1 cellular context compared by ENCODE assay signal in the genomic region with DNA sequence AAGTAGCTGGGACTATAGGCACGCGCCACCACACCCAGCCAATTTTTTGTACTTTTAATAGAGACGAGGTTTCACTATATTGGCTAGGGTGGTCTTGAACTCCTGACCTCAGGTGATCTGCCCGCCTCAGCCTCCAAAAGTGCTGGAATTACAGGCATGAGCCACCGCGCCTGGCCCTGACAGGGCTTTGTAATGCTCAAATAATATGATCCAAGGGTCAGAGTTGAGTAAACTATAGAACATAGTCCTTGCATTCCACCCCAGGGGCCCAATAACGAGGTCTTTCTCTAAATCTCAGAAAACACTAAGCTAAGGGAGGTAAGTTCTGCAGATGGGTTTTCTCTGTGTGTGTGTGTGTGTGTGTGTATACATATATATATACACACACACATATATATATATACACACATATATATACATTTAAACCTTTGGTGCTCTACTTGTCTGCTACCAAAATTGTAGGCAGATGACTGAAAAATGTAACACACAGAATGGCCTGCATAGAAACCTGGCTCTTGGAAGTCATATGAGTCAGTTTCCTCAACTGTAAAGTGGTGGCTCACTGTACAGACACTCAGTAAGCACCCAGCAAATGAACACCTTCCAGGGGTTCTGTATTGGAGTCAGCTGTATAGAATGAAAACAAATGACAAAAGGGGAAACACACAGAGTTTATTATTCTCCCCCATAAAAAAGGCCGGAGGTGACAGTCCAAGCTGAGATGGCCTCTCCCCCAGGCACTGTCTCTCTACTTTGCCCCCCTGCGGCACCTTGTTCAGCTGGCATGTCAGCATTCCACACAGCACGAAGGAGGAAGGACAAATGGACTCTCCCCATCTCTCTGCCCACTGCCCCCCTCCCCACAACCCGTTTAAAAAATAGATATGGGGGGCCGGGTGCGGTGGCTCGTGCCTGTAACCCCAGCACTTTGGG.
TF ChIP-seq lines count a peak whose summit lies in the region.

No MANE protein-coding gene starts in this region.

TF ChIP-seq in HepG2, 621 proteins besides CTCF, POLR2A, EP300 and RAD21 (continued from another document and continues in another):
- TF ChIP-seq, protein P1, sequence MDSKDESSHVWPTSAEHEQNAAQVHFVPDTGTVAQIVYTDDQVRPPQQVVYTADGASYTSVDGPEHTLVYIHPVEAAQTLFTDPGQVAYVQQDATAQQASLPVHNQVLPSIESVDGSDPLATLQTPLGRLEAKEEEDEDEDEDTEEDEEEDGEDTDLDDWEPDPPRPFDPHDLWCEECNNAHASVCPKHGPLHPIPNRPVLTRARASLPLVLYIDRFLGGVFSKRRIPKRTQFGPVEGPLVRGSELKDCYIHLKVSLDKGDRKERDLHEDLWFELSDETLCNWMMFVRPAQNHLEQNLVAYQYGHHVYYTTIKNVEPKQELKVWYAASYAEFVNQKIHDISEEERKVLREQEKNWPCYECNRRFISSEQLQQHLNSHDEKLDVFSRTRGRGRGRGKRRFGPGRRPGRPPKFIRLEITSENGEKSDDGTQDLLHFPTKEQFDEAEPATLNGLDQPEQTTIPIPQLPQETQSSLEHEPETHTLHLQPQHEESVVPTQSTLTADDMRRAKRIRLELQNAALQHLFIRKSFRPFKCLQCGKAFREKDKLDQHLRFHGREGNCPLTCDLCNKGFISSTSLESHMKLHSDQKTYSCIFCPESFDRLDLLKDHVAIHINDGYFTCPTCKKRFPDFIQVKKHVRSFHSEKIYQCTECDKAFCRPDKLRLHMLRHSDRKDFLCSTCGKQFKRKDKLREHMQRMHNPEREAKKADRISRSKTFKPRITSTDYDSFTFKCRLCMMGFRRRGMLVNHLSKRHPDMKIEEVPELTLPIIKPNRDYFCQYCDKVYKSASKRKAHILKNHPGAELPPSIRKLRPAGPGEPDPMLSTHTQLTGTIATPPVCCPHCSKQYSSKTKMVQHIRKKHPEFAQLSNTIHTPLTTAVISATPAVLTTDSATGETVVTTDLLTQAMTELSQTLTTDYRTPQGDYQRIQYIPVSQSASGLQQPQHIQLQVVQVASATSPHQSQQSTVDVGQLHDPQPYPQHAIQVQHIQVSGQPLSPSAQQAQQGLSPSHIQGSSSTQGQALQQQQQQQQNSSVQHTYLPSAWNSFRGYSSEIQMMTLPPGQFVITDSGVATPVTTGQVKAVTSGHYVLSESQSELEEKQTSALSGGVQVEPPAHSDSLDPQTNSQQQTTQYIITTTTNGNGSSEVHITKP (CRISPR knock-in tag; IDR thresholded peaks at IDR 0.05; ENCODE audit: low read depth), result no peak; the same call in 1 of the 2 replicates
- TF ChIP-seq ZNF572 (CRISPR knock-in tag; IDR thresholded peaks at IDR 0.05) (no peak), KLF12 (CRISPR knock-in tag; IDR thresholded peaks at IDR 0.05; ENCODE audit: borderline replicate concordance) (no peak), ARHGAP35 (CRISPR knock-in tag; IDR thresholded peaks at IDR 0.05; ENCODE audit: borderline replicate concordance) (no peak), SETDB1 (CRISPR knock-in tag; IDR thresholded peaks at IDR 0.05; ENCODE audit: borderline replicate concordance) (no peak), NONO (IDR thresholded peaks at IDR 0.05) (no peak), NONO (CRISPR knock-in tag; conservative IDR thresholded peaks at IDR 0.05) (peak; percentile 57), ZNF713 (CRISPR knock-in tag; IDR thresholded peaks at IDR 0.05) (no peak), ZFP1 (CRISPR knock-in tag; IDR thresholded peaks at IDR 0.05) (0 out of 2 replicates have a peak, but pooled peaks have one; percentile 37), HNRNPUL1 (IDR thresholded peaks at IDR 0.05; ENCODE audit: low read depth, low read length) (no peak)
- TF ChIP-seq, protein P2, sequence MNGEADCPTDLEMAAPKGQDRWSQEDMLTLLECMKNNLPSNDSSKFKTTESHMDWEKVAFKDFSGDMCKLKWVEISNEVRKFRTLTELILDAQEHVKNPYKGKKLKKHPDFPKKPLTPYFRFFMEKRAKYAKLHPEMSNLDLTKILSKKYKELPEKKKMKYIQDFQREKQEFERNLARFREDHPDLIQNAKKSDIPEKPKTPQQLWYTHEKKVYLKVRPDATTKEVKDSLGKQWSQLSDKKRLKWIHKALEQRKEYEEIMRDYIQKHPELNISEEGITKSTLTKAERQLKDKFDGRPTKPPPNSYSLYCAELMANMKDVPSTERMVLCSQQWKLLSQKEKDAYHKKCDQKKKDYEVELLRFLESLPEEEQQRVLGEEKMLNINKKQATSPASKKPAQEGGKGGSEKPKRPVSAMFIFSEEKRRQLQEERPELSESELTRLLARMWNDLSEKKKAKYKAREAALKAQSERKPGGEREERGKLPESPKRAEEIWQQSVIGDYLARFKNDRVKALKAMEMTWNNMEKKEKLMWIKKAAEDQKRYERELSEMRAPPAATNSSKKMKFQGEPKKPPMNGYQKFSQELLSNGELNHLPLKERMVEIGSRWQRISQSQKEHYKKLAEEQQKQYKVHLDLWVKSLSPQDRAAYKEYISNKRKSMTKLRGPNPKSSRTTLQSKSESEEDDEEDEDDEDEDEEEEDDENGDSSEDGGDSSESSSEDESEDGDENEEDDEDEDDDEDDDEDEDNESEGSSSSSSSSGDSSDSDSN (CRISPR knock-in tag; IDR thresholded peaks at IDR 0.05), result peak; percentile 36; the same call in 1 of the 2 replicates
- TF ChIP-seq, protein P3, sequence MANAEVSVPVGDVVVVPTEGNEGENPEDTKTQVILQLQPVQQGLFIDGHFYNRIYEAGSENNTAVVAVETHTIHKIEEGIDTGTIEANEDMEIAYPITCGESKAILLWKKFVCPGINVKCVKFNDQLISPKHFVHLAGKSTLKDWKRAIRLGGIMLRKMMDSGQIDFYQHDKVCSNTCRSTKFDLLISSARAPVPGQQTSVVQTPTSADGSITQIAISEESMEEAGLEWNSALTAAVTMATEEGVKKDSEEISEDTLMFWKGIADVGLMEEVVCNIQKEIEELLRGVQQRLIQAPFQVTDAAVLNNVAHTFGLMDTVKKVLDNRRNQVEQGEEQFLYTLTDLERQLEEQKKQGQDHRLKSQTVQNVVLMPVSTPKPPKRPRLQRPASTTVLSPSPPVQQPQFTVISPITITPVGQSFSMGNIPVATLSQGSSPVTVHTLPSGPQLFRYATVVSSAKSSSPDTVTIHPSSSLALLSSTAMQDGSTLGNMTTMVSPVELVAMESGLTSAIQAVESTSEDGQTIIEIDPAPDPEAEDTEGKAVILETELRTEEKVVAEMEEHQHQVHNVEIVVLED (CRISPR knock-in tag; IDR thresholded peaks at IDR 0.05; ENCODE audit: borderline replicate concordance), result no peak
- TF ChIP-seq, protein P4, sequence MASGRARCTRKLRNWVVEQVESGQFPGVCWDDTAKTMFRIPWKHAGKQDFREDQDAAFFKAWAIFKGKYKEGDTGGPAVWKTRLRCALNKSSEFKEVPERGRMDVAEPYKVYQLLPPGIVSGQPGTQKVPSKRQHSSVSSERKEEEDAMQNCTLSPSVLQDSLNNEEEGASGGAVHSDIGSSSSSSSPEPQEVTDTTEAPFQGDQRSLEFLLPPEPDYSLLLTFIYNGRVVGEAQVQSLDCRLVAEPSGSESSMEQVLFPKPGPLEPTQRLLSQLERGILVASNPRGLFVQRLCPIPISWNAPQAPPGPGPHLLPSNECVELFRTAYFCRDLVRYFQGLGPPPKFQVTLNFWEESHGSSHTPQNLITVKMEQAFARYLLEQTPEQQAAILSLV (CRISPR knock-in tag; IDR thresholded peaks at IDR 0.05; ENCODE audit: borderline replicate concordance), result no peak
- TF ChIP-seq, protein P5, sequence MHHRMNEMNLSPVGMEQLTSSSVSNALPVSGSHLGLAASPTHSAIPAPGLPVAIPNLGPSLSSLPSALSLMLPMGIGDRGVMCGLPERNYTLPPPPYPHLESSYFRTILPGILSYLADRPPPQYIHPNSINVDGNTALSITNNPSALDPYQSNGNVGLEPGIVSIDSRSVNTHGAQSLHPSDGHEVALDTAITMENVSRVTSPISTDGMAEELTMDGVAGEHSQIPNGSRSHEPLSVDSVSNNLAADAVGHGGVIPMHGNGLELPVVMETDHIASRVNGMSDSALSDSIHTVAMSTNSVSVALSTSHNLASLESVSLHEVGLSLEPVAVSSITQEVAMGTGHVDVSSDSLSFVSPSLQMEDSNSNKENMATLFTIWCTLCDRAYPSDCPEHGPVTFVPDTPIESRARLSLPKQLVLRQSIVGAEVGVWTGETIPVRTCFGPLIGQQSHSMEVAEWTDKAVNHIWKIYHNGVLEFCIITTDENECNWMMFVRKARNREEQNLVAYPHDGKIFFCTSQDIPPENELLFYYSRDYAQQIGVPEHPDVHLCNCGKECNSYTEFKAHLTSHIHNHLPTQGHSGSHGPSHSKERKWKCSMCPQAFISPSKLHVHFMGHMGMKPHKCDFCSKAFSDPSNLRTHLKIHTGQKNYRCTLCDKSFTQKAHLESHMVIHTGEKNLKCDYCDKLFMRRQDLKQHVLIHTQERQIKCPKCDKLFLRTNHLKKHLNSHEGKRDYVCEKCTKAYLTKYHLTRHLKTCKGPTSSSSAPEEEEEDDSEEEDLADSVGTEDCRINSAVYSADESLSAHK (CRISPR knock-in tag; IDR thresholded peaks at IDR 0.05; ENCODE audit: borderline replicate concordance), result no peak
- TF ChIP-seq, protein P6, sequence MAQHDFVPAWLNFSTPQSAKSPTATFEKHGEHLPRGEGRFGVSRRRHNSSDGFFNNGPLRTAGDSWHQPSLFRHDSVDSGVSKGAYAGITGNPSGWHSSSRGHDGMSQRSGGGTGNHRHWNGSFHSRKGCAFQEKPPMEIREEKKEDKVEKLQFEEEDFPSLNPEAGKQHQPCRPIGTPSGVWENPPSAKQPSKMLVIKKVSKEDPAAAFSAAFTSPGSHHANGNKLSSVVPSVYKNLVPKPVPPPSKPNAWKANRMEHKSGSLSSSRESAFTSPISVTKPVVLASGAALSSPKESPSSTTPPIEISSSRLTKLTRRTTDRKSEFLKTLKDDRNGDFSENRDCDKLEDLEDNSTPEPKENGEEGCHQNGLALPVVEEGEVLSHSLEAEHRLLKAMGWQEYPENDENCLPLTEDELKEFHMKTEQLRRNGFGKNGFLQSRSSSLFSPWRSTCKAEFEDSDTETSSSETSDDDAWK (CRISPR knock-in tag; IDR thresholded peaks at IDR 0.05), result no peak
- TF ChIP-seq, protein P7, sequence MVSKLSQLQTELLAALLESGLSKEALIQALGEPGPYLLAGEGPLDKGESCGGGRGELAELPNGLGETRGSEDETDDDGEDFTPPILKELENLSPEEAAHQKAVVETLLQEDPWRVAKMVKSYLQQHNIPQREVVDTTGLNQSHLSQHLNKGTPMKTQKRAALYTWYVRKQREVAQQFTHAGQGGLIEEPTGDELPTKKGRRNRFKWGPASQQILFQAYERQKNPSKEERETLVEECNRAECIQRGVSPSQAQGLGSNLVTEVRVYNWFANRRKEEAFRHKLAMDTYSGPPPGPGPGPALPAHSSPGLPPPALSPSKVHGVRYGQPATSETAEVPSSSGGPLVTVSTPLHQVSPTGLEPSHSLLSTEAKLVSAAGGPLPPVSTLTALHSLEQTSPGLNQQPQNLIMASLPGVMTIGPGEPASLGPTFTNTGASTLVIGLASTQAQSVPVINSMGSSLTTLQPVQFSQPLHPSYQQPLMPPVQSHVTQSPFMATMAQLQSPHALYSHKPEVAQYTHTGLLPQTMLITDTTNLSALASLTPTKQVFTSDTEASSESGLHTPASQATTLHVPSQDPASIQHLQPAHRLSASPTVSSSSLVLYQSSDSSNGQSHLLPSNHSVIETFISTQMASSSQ (IDR thresholded peaks at IDR 0.05; ENCODE audit: low read depth), result no peak
- TF ChIP-seq, protein P7 (CRISPR knock-in tag; IDR thresholded peaks at IDR 0.05; ENCODE audit: borderline replicate concordance), result no peak
- TF ChIP-seq, protein P8, sequence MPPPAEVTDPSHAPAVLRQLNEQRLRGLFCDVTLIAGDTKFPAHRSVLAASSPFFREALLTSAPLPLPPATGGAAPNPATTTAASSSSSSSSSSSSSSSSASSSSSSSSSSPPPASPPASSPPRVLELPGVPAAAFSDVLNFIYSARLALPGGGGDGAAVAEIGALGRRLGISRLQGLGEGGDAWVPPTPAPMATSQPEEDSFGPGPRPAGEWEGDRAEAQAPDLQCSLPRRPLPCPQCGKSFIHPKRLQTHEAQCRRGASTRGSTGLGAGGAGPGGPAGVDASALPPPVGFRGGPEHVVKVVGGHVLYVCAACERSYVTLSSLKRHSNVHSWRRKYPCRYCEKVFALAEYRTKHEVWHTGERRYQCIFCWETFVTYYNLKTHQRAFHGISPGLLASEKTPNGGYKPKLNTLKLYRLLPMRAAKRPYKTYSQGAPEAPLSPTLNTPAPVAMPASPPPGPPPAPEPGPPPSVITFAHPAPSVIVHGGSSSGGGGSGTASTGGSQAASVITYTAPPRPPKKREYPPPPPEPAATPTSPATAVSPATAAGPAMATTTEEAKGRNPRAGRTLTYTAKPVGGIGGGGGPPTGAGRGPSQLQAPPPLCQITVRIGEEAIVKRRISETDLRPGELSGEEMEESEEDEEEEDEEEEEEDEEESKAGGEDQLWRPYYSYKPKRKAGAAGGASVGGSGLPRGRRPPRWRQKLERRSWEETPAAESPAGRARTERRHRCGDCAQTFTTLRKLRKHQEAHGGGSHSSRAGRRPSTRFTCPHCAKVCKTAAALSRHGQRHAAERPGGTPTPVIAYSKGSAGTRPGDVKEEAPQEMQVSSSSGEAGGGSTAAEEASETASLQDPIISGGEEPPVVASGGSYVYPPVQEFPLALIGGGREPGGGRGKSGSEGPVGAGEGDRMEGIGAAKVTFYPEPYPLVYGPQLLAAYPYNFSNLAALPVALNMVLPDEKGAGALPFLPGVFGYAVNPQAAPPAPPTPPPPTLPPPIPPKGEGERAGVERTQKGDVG (CRISPR knock-in tag; IDR thresholded peaks at IDR 0.05; ENCODE audit: borderline replicate concordance), result no peak
- TF ChIP-seq, protein P9, sequence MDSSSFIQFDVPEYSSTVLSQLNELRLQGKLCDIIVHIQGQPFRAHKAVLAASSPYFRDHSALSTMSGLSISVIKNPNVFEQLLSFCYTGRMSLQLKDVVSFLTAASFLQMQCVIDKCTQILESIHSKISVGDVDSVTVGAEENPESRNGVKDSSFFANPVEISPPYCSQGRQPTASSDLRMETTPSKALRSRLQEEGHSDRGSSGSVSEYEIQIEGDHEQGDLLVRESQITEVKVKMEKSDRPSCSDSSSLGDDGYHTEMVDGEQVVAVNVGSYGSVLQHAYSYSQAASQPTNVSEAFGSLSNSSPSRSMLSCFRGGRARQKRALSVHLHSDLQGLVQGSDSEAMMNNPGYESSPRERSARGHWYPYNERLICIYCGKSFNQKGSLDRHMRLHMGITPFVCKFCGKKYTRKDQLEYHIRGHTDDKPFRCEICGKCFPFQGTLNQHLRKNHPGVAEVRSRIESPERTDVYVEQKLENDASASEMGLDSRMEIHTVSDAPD (CRISPR knock-in tag; IDR thresholded peaks at IDR 0.05), result no peak
